In the genomic region with DNA sequence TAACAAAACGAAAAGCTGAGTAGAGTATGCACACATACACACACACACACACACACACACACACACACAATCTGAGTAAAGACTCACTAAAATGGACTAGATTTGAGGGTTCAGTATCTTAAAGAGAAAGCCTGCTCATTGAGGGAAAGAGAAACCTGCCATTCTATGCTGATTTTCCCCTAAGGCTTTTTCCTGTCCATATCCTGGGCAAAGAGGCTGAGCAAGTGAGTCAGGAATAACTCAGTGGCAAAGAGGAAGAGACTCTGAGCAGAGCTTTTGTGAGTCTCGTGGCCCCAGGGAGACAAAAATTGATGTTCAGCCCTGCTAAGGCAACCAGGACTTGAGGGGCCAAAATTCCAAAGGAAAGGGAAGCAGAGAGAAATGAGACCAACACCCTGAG, we compare ENCODE assay signal across 12 cellular contexts. TPM values are rescaled to one million over a fixed set of nuclear protein-coding genes. Genes with fewer than 3 reads are reported as not detected.
DNase-seq lines count a peak whose midpoint lies in the region; ATAC-seq and TF ChIP-seq lines count a peak whose summit lies in the region.
"Had no signal": no experiment of that assay in that cellular context is flagged by ENCODE, and none has a peak within 500 bp of the region (broad histone marks: within the 10 kb centered on the region; RNA-seq: fewer than 3 reads in every experiment).

No MANE protein-coding gene starts in this region.

- no peak overlapping the region for H3K4me3 Mint-ChIP-seq in activated naive CD4-positive, alpha-beta T cell treated with anti-CD3 and anti-CD28 coated beads, Interleukin-2, amount 50 U/mL, for 24 hours
- H3K4me3 Mint-ChIP-seq in activated T-helper 2 cell treated with anti-CD3 and anti-CD28 coated beads, Interferon-gamma antibody, Interleukin-2, Interleukin-4, amounts not matched to agents 10 μg/mL and 5 μg/mL and 100 μg/mL, durations not matched to agents 14 hours and 24 hours and 36 hours (ENCODE audit: low read depth) = no peak overlapping the region
- H3K4me3 Mint-ChIP-seq: brain had no signal

- peak overlapping the region; percentile 24 for H3K4me2 ChIP-seq in smooth muscle cell

- ATAC-seq in HG03025 (IDR thresholded peaks at IDR 0.05; ENCODE audit: low FRiP score, unreplicated experiment) (no peak), HG02571 (IDR thresholded peaks at IDR 0.05; ENCODE audit: unreplicated experiment) (no peak)

- H3F3A ChIP-seq in smooth muscle cell (ENCODE audit: low read depth) = peaks cover 6% of the 10 kb centered on the region

- H3K4me3 ChIP-seq in fibroblast of the aortic adventitia (ENCODE audit: low read depth, low read length) (no peak overlapping the region), smooth muscle cell (no peak overlapping the region)

- no peak for TF ChIP-seq CTCF in fibroblast of the aortic adventitia (IDR thresholded peaks at IDR 0.05; ENCODE audit: insufficient read depth, low read length)
- TF ChIP-seq CTCF in smooth muscle cell (IDR thresholded peaks at IDR 0.05; ENCODE audit: borderline replicate concordance, insufficient read depth, poor library complexity, severe bottlenecking) = no peak

- H3K4me1 ChIP-seq in smooth muscle cell (ENCODE audit: low read depth) = peaks cover 3% of the 10 kb centered on the region

- no peaks in the 10 kb centered on the region for H3K36me3 ChIP-seq in smooth muscle cell (ENCODE audit: low read depth)

- 44% methylated on average over 2 of the region's 2 CpGs for WGBS in smooth muscle cell (ENCODE audit: low lambda C conversion rate)

- DNase-seq in activated naive CD4-positive, alpha-beta T cell treated with Interleukin-2 at 50 U/mL for 16 hours = no peak
- no peak for DNase-seq in activated T-helper 2 cell treated with anti-CD3 and anti-CD28 coated beads, Interferon-gamma antibody, Interleukin-2, Interleukin-4, amounts not matched to agents 10 μg/mL and 5 μg/mL and 100 μg/mL, durations not matched to agents 14 hours and 24 hours and 36 hours (ENCODE audit: low spot score)
- DNase-seq in fibroblast of the aortic adventitia (ENCODE audit: low read depth) = peak; percentile 59
- DNase-seq in smooth muscle cell (lab: John Stamatoyannopoulos, UW; ENCODE audit: unreplicated experiment) = no peak
- no peak for DNase-seq in SIG-M5 treated with dmso at 0.1 percent for 504 hours (lab: John Stamatoyannopoulos, UW; ENCODE audit: unreplicated experiment)
- DNase-seq: activated CD4-positive, alpha-beta T cell treated with anti-CD3 and anti-CD28 coated beads for 4 hours; NCI-H2171 treated with DMSO at 0.1 percent for 48 hours; stimulated activated CD4-positive, alpha-beta T cell treated with anti-CD3 and anti-CD28 coated beads, Interleukin-15, amount 100 ng/mL, for 24 hours had no signal

- H3K9me3 ChIP-seq in smooth muscle cell (replicated peaks; ENCODE audit: low read depth) = no peaks in the 10 kb centered on the region

- no peak overlapping the region for H3K9ac ChIP-seq in smooth muscle cell (ENCODE audit: low read depth)

- H3K27ac ChIP-seq in smooth muscle cell (ENCODE audit: low read depth) = peak overlapping the region; percentile 89

- peak overlapping the region; percentile 43 for H2AFZ ChIP-seq in smooth muscle cell (ENCODE audit: low read depth)

- no peaks in the 10 kb centered on the region for H3K27me3 Mint-ChIP-seq in activated naive CD4-positive, alpha-beta T cell treated with anti-CD3 and anti-CD28 coated beads, Interleukin-2, amount 50 U/mL, for 24 hours
- H3K27me3 Mint-ChIP-seq in activated T-helper 2 cell treated with anti-CD3 and anti-CD28 coated beads, Interferon-gamma antibody, Interleukin-2, Interleukin-4, amounts not matched to agents 10 μg/mL and 5 μg/mL and 100 μg/mL, durations not matched to agents 14 hours and 24 hours and 36 hours (ENCODE audit: low read depth) = no peaks in the 10 kb centered on the region

- H3K36me3 Mint-ChIP-seq in activated naive CD4-positive, alpha-beta T cell treated with anti-CD3 and anti-CD28 coated beads, Interleukin-2, amount 50 U/mL, for 24 hours = peaks cover 6% of the 10 kb centered on the region
- H3K36me3 Mint-ChIP-seq in activated T-helper 2 cell treated with anti-CD3 and anti-CD28 coated beads, Interferon-gamma antibody, Interleukin-2, Interleukin-4, amounts not matched to agents 10 μg/mL and 5 μg/mL and 100 μg/mL, durations not matched to agents 14 hours and 24 hours and 36 hours (ENCODE audit: low read depth) = peaks cover 36% of the 10 kb centered on the region
- H3K36me3 Mint-ChIP-seq: brain had no signal

- peaks cover 21% of the 10 kb centered on the region for H3K4me1 Mint-ChIP-seq in activated naive CD4-positive, alpha-beta T cell treated with anti-CD3 and anti-CD28 coated beads, Interleukin-2, amount 50 U/mL, for 24 hours
- H3K4me1 Mint-ChIP-seq in activated T-helper 2 cell treated with anti-CD3 and anti-CD28 coated beads, Interferon-gamma antibody, Interleukin-2, Interleukin-4, amounts not matched to agents 10 μg/mL and 5 μg/mL and 100 μg/mL, durations not matched to agents 14 hours and 24 hours and 36 hours (ENCODE audit: low read depth) = peaks cover 50% of the 10 kb centered on the region

- H3K79me2 ChIP-seq in smooth muscle cell (ENCODE audit: low read depth) = no peaks in the 10 kb centered on the region

- no peaks in the 10 kb centered on the region for H4K20me1 ChIP-seq in smooth muscle cell (ENCODE audit: low read depth)

- peaks cover 4% of the 10 kb centered on the region for H3K9me3 Mint-ChIP-seq in activated naive CD4-positive, alpha-beta T cell treated with anti-CD3 and anti-CD28 coated beads, Interleukin-2, amount 50 U/mL, for 24 hours
- H3K9me3 Mint-ChIP-seq in activated T-helper 2 cell treated with anti-CD3 and anti-CD28 coated beads, Interferon-gamma antibody, Interleukin-2, Interleukin-4, amounts not matched to agents 10 μg/mL and 5 μg/mL and 100 μg/mL, durations not matched to agents 14 hours and 24 hours and 36 hours = peaks cover 22% of the 10 kb centered on the region

- no peaks in the 10 kb centered on the region for H3K27me3 ChIP-seq in smooth muscle cell (ENCODE audit: low read depth)

- intact Hi-C loops in activated T-helper 2 cell treated with anti-CD3 and anti-CD28 coated beads, Interferon-gamma antibody, Interleukin-2, Interleukin-4, amounts not matched to agents 10 μg/mL and 5 μg/mL and 100 μg/mL, durations not matched to agents 14 hours and 24 hours and 36 hours (cut with micrococcal nuclease) = no loop called here

- peak overlapping the region; percentile 63 for H3K27ac Mint-ChIP-seq in activated naive CD4-positive, alpha-beta T cell treated with anti-CD3 and anti-CD28 coated beads, Interleukin-2, amount 50 U/mL, for 24 hours
- H3K27ac Mint-ChIP-seq in activated T-helper 2 cell treated with anti-CD3 and anti-CD28 coated beads, Interferon-gamma antibody, Interleukin-2, Interleukin-4, amounts not matched to agents 10 μg/mL and 5 μg/mL and 100 μg/mL, durations not matched to agents 14 hours and 24 hours and 36 hours = peak overlapping the region; percentile 37

RNA-seq across cellular contexts. Expression of a gene that starts 37.3 kb away (rescaled TPM):
- 120 and 121 TPM in 2 replicates for total RNA-seq in activated T-helper 2 cell treated with anti-CD3 and anti-CD28 coated beads, Interferon-gamma antibody, Interleukin-2, Interleukin-4, amounts not matched to agents 10 μg/mL and 5 μg/mL and 100 μg/mL, durations not matched to agents 14 hours and 24 hours and 36 hours
- 28.0 and 63.5 TPM in 2 replicates for total RNA-seq in fibroblast of the aortic adventitia (ENCODE audit: low replicate concordance)
- 55.6 and 97.6 TPM in 2 replicates for total RNA-seq in smooth muscle cell
- 33.4 and 35.1 TPM in 2 replicates for polyA plus RNA-seq in smooth muscle cell
